Comparison of ENCODE assay signal across 16 cellular contexts in genomic region chr1:59417406-59417805, GRCh38.
A peak's percentile ranks its signal among the peaks of the same experiment; 100 is the strongest.
DNase-seq lines count a peak whose midpoint lies in the region; TF ChIP-seq lines count a peak whose summit lies in the region.
"Had no signal": no experiment of that assay in that cellular context is flagged by ENCODE, and none has a peak within 500 bp of the region (broad histone marks: within the 10 kb centered on the region; RNA-seq: fewer than 3 reads in every experiment).

No MANE protein-coding gene starts in this region.

- dilution Hi-C loops in mammary epithelial cell (cut with HindIII; ENCODE audit: low sequenced_read_pairs), result no loop called here

- no peak overlapping the region for H3K9ac ChIP-seq in mammary epithelial cell (ENCODE audit: insufficient read depth, low read length)
- H3K9ac ChIP-seq: BLaER1, GM23248 had no signal

- H3K79me2 ChIP-seq in mammary epithelial cell (ENCODE audit: insufficient read depth, low read length), result no peaks in the 10 kb centered on the region

- no peak overlapping the region for H2AFZ ChIP-seq in mammary epithelial cell (ENCODE audit: low read depth, low read length)
- H2AFZ ChIP-seq: GM23248 had no signal

- BruUV-seq in mammary epithelial cell (replicated peaks; lab: Mats Ljungman, UMichigan), result no TSS peak

- CTCF ChIA-PET in mammary epithelial cell (lab: Charles Lee; ENCODE audit: low non-redundant PET), result no interaction called here

- TF ChIP-seq CTCF in mammary epithelial cell (conservative IDR thresholded peaks at IDR 0.05 in 1 of 2, IDR thresholded peaks at IDR 0.05 in 1 of 2; ENCODE audit: extremely low read depth in 1 of 2, insufficient read depth in 1 of 2, low read depth in 1 of 2, low read length in 2 of 2) (no peak), breast epithelium (IDR thresholded peaks at IDR 0.05) (no peak)

- no peak overlapping the region for H3K27ac ChIP-seq in mammary epithelial cell (ENCODE audit: insufficient read depth, low read depth, low read length)
- no peak overlapping the region for H3K27ac ChIP-seq in breast epithelium
- peak overlapping the region; percentile 98 for H3K27ac ChIP-seq in SJCRH30
- H3K27ac ChIP-seq: 22Rv1, BLaER1, GM23248, HL-60 had no signal

- H4K20me1 ChIP-seq in mammary epithelial cell (ENCODE audit: insufficient read depth, low read length), result no peaks in the 10 kb centered on the region
- H4K20me1 ChIP-seq: BLaER1 had no signal

- in situ Hi-C loops in mammary epithelial cell (cut with MboI; ENCODE audit: low sequenced_read_pairs in 2 of 2), result no loop called here

- H3K27me3 ChIP-seq in mammary epithelial cell (ENCODE audit: insufficient read depth, low read length), result no peaks in the 10 kb centered on the region
- H3K27me3 ChIP-seq in breast epithelium, result no peaks in the 10 kb centered on the region
- H3K27me3 ChIP-seq in SJCRH30, result no peaks in the 10 kb centered on the region
- H3K27me3 ChIP-seq: BLaER1 had no signal

- H3K4me3 ChIP-seq in mammary epithelial cell (replicated peaks in 1 of 3; ENCODE audit: insufficient read depth in 1 of 3, low read depth in 2 of 3, low read length in 3 of 3) (no peak overlapping the region), breast epithelium (no peak overlapping the region), SJCRH30 (no peak overlapping the region)
- H3K4me3 ChIP-seq: BLaER1, GM23248, HAP-1 had no signal

- H3K9me3 ChIP-seq in mammary epithelial cell (replicated peaks; ENCODE audit: insufficient read depth, low read length), result no peaks in the 10 kb centered on the region
- H3K9me3 ChIP-seq in breast epithelium, result no peaks in the 10 kb centered on the region
- H3K9me3 ChIP-seq in SJCRH30 (replicated peaks), result no peaks in the 10 kb centered on the region; the same call in 1 of the 2 replicates
- H3K9me3 ChIP-seq: BLaER1, HAP-1 had no signal

- H3K4me1 ChIP-seq in mammary epithelial cell (ENCODE audit: insufficient read depth, low read length), result no peaks in the 10 kb centered on the region
- H3K4me1 ChIP-seq in breast epithelium, result no peaks in the 10 kb centered on the region
- H3K4me1 ChIP-seq in SJCRH30, result peaks cover 51% of the 10 kb centered on the region
- H3K4me1 ChIP-seq: BLaER1 had no signal

- peak; percentile 2 for DNase-seq in mammary epithelial cell
- DNase-seq in breast epithelium (ENCODE audit: low spot score in 2 of 2), result no peak
- DNase-seq in SJCRH30, result peak in 1 of 2 experiments; percentile 39
- DNase-seq in myocyte (ENCODE audit: low read depth), result peak; percentile 22
- no peak for DNase-seq in medulla oblongata (ENCODE audit: extremely low spot score)
- DNase-seq in mucosa of gallbladder (ENCODE audit: low spot score), result no peak
- DNase-seq in NCI-H510A (lab: John Stamatoyannopoulos, UW), result no peak
- DNase-seq: CD4-positive, alpha-beta memory T cell; DMS153; DMS79; GF-D8; GM23248 had no signal

- TF ChIP-seq POLR2A in breast epithelium (IDR thresholded peaks at IDR 0.05), result no peak

- H3K36me3 ChIP-seq in mammary epithelial cell (ENCODE audit: insufficient read depth, low read length), result no peaks in the 10 kb centered on the region
- no peaks in the 10 kb centered on the region for H3K36me3 ChIP-seq in breast epithelium
- no peaks in the 10 kb centered on the region for H3K36me3 ChIP-seq in SJCRH30
- H3K36me3 ChIP-seq: BLaER1, HAP-1 had no signal

- no peak overlapping the region for H3K4me2 ChIP-seq in mammary epithelial cell (ENCODE audit: insufficient read depth, low read depth, low read length)
- H3K4me2 ChIP-seq: BLaER1 had no signal

- intact Hi-C loops in mammary epithelial cell (cut with micrococcal nuclease), result no loop called here
- intact Hi-C loops in breast epithelium (cut with DNase I; ENCODE audit: low total_unique reads), result no loop called here

Comparison
In these comparisons a context has a peak if more than half of its experiments do, and no peak if none do; other contexts are left out.
1. DNase-seq: peak in mammary epithelial cell (single experiment) and myocyte (single experiment); none in breast epithelium (0 of 2), medulla oblongata (single experiment), mucosa of gallbladder (single experiment) and NCI-H510A (single experiment).